16 cellular contexts compared by ENCODE assay signal in genomic region chr17:48719642-48720262, GRCh38. TPM values are rescaled to one million over a fixed set of nuclear protein-coding genes. Genes with fewer than 3 reads are reported as not detected.
DNase-seq lines count a peak whose midpoint lies in the region; ATAC-seq and TF ChIP-seq lines count a peak whose summit lies in the region.
"Had no signal": no experiment of that assay in that cellular context is flagged by ENCODE, and none has a peak within 500 bp of the region (broad histone marks: within the 10 kb centered on the region; RNA-seq: fewer than 3 reads in every experiment).

No MANE protein-coding gene starts in this region.

- H3K36me3 ChIP-seq in NT2/D1 (ENCODE audit: insufficient read depth, insufficient read length, low read length) (no peaks in the 10 kb centered on the region), iPS-15b (ENCODE audit: control insufficient read depth, insufficient read depth, low read length) (no peaks in the 10 kb centered on the region), rectal smooth muscle tissue (ENCODE audit: control insufficient read depth, insufficient read depth, low read length) (no peaks in the 10 kb centered on the region), PC-9 (ENCODE audit: low read depth) (no peaks in the 10 kb centered on the region)

- no peaks in the 10 kb centered on the region for H4K20me1 ChIP-seq in PC-9 (ENCODE audit: insufficient read depth)

- H3K27me3 Mint-ChIP-seq in activated CD4-positive, alpha-beta T cell treated with anti-CD3 and anti-CD28 coated beads for 36 hours = peaks cover 75% of the 10 kb centered on the region

- H3K4me3 Mint-ChIP-seq in activated CD4-positive, alpha-beta T cell treated with anti-CD3 and anti-CD28 coated beads for 36 hours = no peak overlapping the region

- H3K36me3 Mint-ChIP-seq in activated CD4-positive, alpha-beta T cell treated with anti-CD3 and anti-CD28 coated beads for 36 hours (ENCODE audit: low read depth) = peaks cover 3% of the 10 kb centered on the region

- H3K9ac ChIP-seq in NT2/D1 (ENCODE audit: insufficient read length, low read depth) = peak overlapping the region; percentile 72
- H3K9ac ChIP-seq in iPS-15b (ENCODE audit: low read depth, low read length) = no peak overlapping the region
- H3K9ac ChIP-seq in rectal smooth muscle tissue (ENCODE audit: low read length) = no peak overlapping the region

- intact Hi-C loops in activated CD4-positive, alpha-beta T cell treated with anti-CD3 and anti-CD28 coated beads for 36 hours (cut with DNase I, micrococcal nuclease) = loop anchor here (5.0 to 10.0 kb wide), 4 partner anchors 47 to 775 kb away; partner anchors contain the start of genes IGF2BP1 (in 2 of the 2), HOXB7 (in 1 of the 2) and NGFR (in 1 of the 2)
- intact Hi-C loops in PC-9 (cut with micrococcal nuclease; ENCODE audit: unreplicated experiment) = no loop called here

- H3K4me1 Mint-ChIP-seq in activated CD4-positive, alpha-beta T cell treated with anti-CD3 and anti-CD28 coated beads for 36 hours = peaks cover 31% of the 10 kb centered on the region

- ATAC-seq in activated CD4-positive, alpha-beta T cell treated with anti-CD3 and anti-CD28 coated beads for 36 hours = no peak
- ATAC-seq: Panc1 had no signal

- H3K4me1 ChIP-seq in NT2/D1 (ENCODE audit: insufficient read depth, insufficient read length) (peaks cover 20% of the 10 kb centered on the region), iPS-15b (ENCODE audit: control insufficient read depth, insufficient read depth, low read length) (peaks cover 11% of the 10 kb centered on the region), rectal smooth muscle tissue (ENCODE audit: control insufficient read depth, insufficient read depth, low read length) (no peaks in the 10 kb centered on the region), PC-9 (replicated peaks; ENCODE audit: insufficient read depth) (no peaks in the 10 kb centered on the region)

- H3K9me2 ChIP-seq in PC-9 (ENCODE audit: insufficient read depth) = no peaks in the 10 kb centered on the region

- BruUV-seq in PC-9 (replicated peaks; lab: Mats Ljungman, UMichigan) = no TSS peak

- H3K27ac Mint-ChIP-seq in activated CD4-positive, alpha-beta T cell treated with anti-CD3 and anti-CD28 coated beads for 36 hours = no peak overlapping the region

- no peak overlapping the region for H2AFZ ChIP-seq in PC-9

- POLR2A ChIA-PET in activated CD4-positive, alpha-beta T cell treated with anti-CD3 and anti-CD28 coated beads for 36 hours (lab: Charles Lee) = no interaction called here
- POLR2A ChIA-PET in PC-9 (lab: Charles Lee; ENCODE audit: unreplicated experiment) = interaction anchor here (0.6 kb wide), 1 partner anchor 65 kb away, joined by 3 read pairs; no protein-coding TSS in a partner anchor

- peak; percentile 27 for DNase-seq in activated CD4-positive, alpha-beta T cell treated with anti-CD3 and anti-CD28 coated beads for 36 hours
- no peak for DNase-seq in activated CD4-positive, alpha-beta T cell treated with anti-CD3 and anti-CD28 coated beads for 4 hours
- DNase-seq in NT2/D1 (ENCODE audit: low read depth, low spot score) (peak; percentile 63), amygdala (lab: John Stamatoyannopoulos, UW) (no peak), PC-9 (no peak), DMS 273 (lab: John Stamatoyannopoulos, UW; ENCODE audit: unreplicated experiment) (no peak)
- DNase-seq: activated effector memory CD4-positive, alpha-beta T cell treated with anti-CD3 and anti-CD28 coated beads, Interleukin-2, amount 50 U/mL, for 16 hours; caudate nucleus; DMS 273 treated with DMSO at 0.1 percent for 48 hours; HCEC 1CT; KG1 had no signal

- no peak for TF ChIP-seq CTCF in PC-9 (conservative IDR thresholded peaks at IDR 0.05)

- no peaks in the 10 kb centered on the region for H3F3A ChIP-seq in PC-9 (ENCODE audit: insufficient read depth, low read depth)

- H3K27me3 ChIP-seq in NT2/D1 (ENCODE audit: insufficient read depth, insufficient read length) (peaks cover 88% of the 10 kb centered on the region), iPS-15b (ENCODE audit: control insufficient read depth, insufficient read depth, low read length) (peaks cover 100% of the 10 kb centered on the region), rectal smooth muscle tissue (ENCODE audit: control insufficient read depth, insufficient read depth, low read length) (peaks cover 40% of the 10 kb centered on the region), PC-9 (ENCODE audit: insufficient read depth, low read depth) (peaks cover 31% of the 10 kb centered on the region)

- no peaks in the 10 kb centered on the region for H3K79me2 ChIP-seq in PC-9 (ENCODE audit: low read depth)

- CTCF ChIA-PET in activated CD4-positive, alpha-beta T cell treated with anti-CD3 and anti-CD28 coated beads for 36 hours (lab: Charles Lee) = interaction anchor here (0.6 to 1.9 kb wide), 6 partner anchors 12 to 287 kb away, joined by 3 to 6 read pairs (median 3); no protein-coding TSS in a partner anchor
- CTCF ChIA-PET in PC-9 (lab: Charles Lee) = no interaction called here

- H3K27ac ChIP-seq in rectal smooth muscle tissue (ENCODE audit: low read depth, low read length) (no peak overlapping the region), PC-9 (no peak overlapping the region)

- H3K9me3 Mint-ChIP-seq in activated CD4-positive, alpha-beta T cell treated with anti-CD3 and anti-CD28 coated beads for 36 hours (ENCODE audit: low read depth) = no peaks in the 10 kb centered on the region

- no peak overlapping the region for H3K4me2 ChIP-seq in PC-9

- H3K4me3 ChIP-seq in NT2/D1 (ENCODE audit: insufficient read length, low read depth) (peak overlapping the region; percentile 45), iPS-15b (ENCODE audit: low read depth, low read length) (peak overlapping the region; percentile 45), rectal smooth muscle tissue (ENCODE audit: low read length) (peak overlapping the region; percentile 55), PC-9 (no peak overlapping the region)

- H3K9me3 ChIP-seq in NT2/D1 (ENCODE audit: insufficient read depth, low read length) (no peaks in the 10 kb centered on the region), iPS-15b (ENCODE audit: control insufficient read depth, insufficient read depth, low read length) (no peaks in the 10 kb centered on the region), PC-9 (ENCODE audit: insufficient read depth, low read depth) (no peaks in the 10 kb centered on the region)

RNA-seq across cellular contexts. Expression of gene PRAC1, which starts 2.6 kb away (rescaled TPM):
- total RNA-seq in activated CD4-positive, alpha-beta T cell treated with anti-CD3 and anti-CD28 coated beads for 36 hours = not detected
- not detected in 2 replicates for total RNA-seq in PC-9 (2021)
- total RNA-seq: pulmonary artery endothelial cell, subcutaneous adipose tissue had no signal

RNA-seq across cellular contexts. Expression of gene PRAC2, which starts 3.2 kb away (rescaled TPM):
- not detected for total RNA-seq in activated CD4-positive, alpha-beta T cell treated with anti-CD3 and anti-CD28 coated beads for 36 hours
- total RNA-seq in PC-9 (2021) = not detected in 2 replicates
- total RNA-seq: pulmonary artery endothelial cell had no signal

RNA-seq across cellular contexts. Expression of gene HOXB13, which starts 8.8 kb away (rescaled TPM):
- total RNA-seq in activated CD4-positive, alpha-beta T cell treated with anti-CD3 and anti-CD28 coated beads for 36 hours = not detected
- 0.15 TPM in 1 of 2 replicates, not detected in the other for total RNA-seq in PC-9 (2021)
- total RNA-seq: pulmonary artery endothelial cell had no signal

Comparison
In these comparisons a context has a peak if more than half of its experiments do, and no peak if none do; other contexts are left out.
1. DNase-seq: peak in activated CD4-positive, alpha-beta T cell treated with anti-CD3 and anti-CD28 coated beads for 36 hours (single experiment) and NT2/D1 (single experiment); none in activated CD4-positive, alpha-beta T cell treated with anti-CD3 and anti-CD28 coated beads for 4 hours (0 of 2), amygdala (0 of 56), PC-9 (0 of 2) and DMS 273 (single experiment).